ENCODE assay signal across 14 cellular contexts in the genomic region with DNA sequence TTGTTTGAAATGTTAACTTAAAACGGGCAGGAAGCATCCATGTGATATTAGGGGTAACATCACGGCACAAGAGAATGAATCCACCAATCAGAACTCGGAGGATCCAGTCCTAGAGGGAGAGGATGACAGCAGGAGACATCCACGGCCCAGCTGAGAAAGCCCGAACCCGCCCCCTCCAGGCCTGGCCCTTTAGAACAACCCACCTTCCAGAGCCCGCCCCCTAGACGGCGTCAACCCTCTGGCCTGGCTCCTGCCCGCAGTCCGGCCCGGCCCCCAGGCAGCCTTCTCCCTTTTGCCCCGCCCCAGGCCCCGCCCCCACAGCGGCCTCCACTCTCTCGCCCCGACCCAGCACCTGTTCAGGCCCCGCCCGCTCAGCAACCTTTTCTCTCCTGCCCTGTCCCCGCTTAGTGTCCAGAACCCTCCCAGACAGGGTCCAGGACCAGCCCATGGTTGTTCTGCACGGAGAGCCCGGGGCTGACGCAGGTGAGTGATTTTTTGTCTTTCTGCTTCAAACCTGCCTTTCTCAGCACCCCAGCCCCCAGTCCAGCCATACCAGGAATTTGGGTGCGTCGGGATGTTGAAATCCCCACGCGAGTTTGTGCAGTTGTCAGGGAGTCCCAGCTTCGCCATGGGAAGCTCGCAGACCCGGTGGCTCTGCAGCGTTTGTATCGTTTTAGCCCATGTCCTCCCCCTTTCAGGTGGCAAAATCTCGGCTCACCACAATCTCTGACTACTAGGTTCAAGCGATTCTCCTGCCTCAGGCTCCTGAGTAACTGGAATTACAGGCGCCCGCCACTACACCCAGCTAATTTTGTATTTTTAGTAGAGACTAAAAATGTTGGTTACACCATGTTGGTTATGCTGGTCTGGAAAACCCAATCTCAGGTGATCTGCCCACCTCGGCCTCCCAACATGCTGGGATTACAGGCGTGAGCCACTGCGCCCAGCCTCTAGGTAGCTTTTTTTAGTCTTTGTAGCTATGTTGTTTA. TPM values are rescaled to one million over a fixed set of nuclear protein-coding genes. Genes with fewer than 3 reads are reported as not detected.
A peak's percentile ranks its signal among the peaks of the same experiment; 100 is the strongest.
DNase-seq lines count a peak whose midpoint lies in the region; ATAC-seq and TF ChIP-seq lines count a peak whose summit lies in the region.
"Had no signal": no experiment of that assay in that cellular context is flagged by ENCODE, and none has a peak within 500 bp of the region (broad histone marks: within the 10 kb centered on the region; RNA-seq: fewer than 3 reads in every experiment).

No MANE protein-coding gene starts in this region.

- H2AFZ ChIP-seq in PC-3 (ENCODE audit: low read length) (peak overlapping the region; percentile 73), neuronal stem cell (ENCODE audit: low read length) (no peak overlapping the region)

- TF ChIP-seq CTCF in PC-3 (conservative IDR thresholded peaks at IDR 0.05; ENCODE audit: low read depth, low read length) = no peak

- H3K9me2 ChIP-seq in PC-3 (replicated peaks; ENCODE audit: low read length) = no peaks in the 10 kb centered on the region

- no peak overlapping the region for H2BK120ac ChIP-seq in neuronal stem cell (ENCODE audit: low read depth, low read length)

- no CpG with 5 or more reads among the region's 39 CpGs for WGBS in neuronal stem cell (ENCODE audit: extremely low coverage in 2 of 2, insufficient read length in 2 of 2, insufficient replicate concordance in 1 of 2), 2 donors

- H4K91ac ChIP-seq in neuronal stem cell (ENCODE audit: low read depth, low read length, poor library complexity) = no peak overlapping the region

- H2BK12ac ChIP-seq in neuronal stem cell (ENCODE audit: low read length) = no peak overlapping the region

- H3K4me3 ChIP-seq in PC-3 (ENCODE audit: low read length) (peak overlapping the region; percentile 57), neuronal stem cell (ENCODE audit: low read length in 2 of 2) (no peak overlapping the region)

- H3K14ac ChIP-seq in neuronal stem cell (ENCODE audit: low read length) = peak overlapping the region; percentile 38

- H2AK5ac ChIP-seq in neuronal stem cell (ENCODE audit: low read depth, low read length) = no peak overlapping the region

- peak; percentile 13 for DNase-seq in GM03348 (ENCODE audit: low spot score)
- DNase-seq in PC-3 = peak; percentile 77
- DNase-seq in left cardiac atrium = peak; percentile 85
- DNase-seq in neuronal stem cell (ENCODE audit: low spot score) = no peak
- DNase-seq in activated effector memory CD4-positive, alpha-beta T cell treated with Interleukin-2 at 50 U/mL for 16 hours = no peak
- DNase-seq in stimulated activated CD4-positive, alpha-beta T cell treated with anti-CD3 and anti-CD28 coated beads, Interleukin-2, amount 100 ng/mL, for 48 hours = no peak
- DNase-seq in activated CD4-positive, alpha-beta memory T cell treated with anti-CD3 and anti-CD28 coated beads for 36 hours = no peak
- DNase-seq: activated T-cell treated with anti-CD3 and anti-CD28 coated beads, Interleukin-2, amount 50 U/mL, for 48 hours; CD8-positive, alpha-beta T cell; kidney glomerular epithelial cell; NCI-H524 treated with DMSO at 0.1 percent for 48 hours had no signal

- H2BK5ac ChIP-seq in neuronal stem cell (ENCODE audit: low read length) = no peak overlapping the region

- H2BK15ac ChIP-seq in neuronal stem cell (ENCODE audit: low read length) = no peak overlapping the region

- H3K23ac ChIP-seq in neuronal stem cell (ENCODE audit: low read depth, low read length, poor library complexity) = no peak overlapping the region

- ATAC-seq in PC-3 (peak; percentile 73), left cardiac atrium (peak; percentile 4 to 64), GM21723 (IDR thresholded peaks at IDR 0.05; ENCODE audit: unreplicated experiment) (no peak)
- ATAC-seq: CD8-positive, alpha-beta T cell had no signal

- CTCF ChIA-PET in PC-3 (lab: Charles Lee) = no interaction called here
- CTCF ChIA-PET in activated CD4-positive, alpha-beta memory T cell treated with anti-CD3 and anti-CD28 coated beads for 36 hours (lab: Charles Lee) = no interaction called here

- peak overlapping the region; percentile 86 for H3K27ac ChIP-seq in PC-3 (ENCODE audit: low read length)
- no peak overlapping the region for H3K27ac ChIP-seq in neuronal stem cell (replicated peaks; ENCODE audit: low read length)

- peaks cover 26% of the 10 kb centered on the region for H3K36me3 Mint-ChIP-seq in activated CD4-positive, alpha-beta memory T cell treated with anti-CD3 and anti-CD28 coated beads for 36 hours

- H3K27me3 ChIP-seq in PC-3 (ENCODE audit: low read length) (no peaks in the 10 kb centered on the region), neuronal stem cell (ENCODE audit: control insufficient read depth in 3 of 3, insufficient read depth in 3 of 3, low read depth in 1 of 3, low read length in 3 of 3) (no peaks in the 10 kb centered on the region)

- H3K4me1 ChIP-seq in PC-3 (ENCODE audit: insufficient read depth, low read length) (peaks cover 32% of the 10 kb centered on the region), neuronal stem cell (ENCODE audit: control insufficient read depth in 2 of 2, insufficient read depth in 1 of 2, low read depth in 1 of 2, low read length in 2 of 2) (peaks cover 3% of the 10 kb centered on the region in 2 donors)

- H3K18ac ChIP-seq in neuronal stem cell (ENCODE audit: low read length) = no peak overlapping the region

- no peak overlapping the region for H3K4me3 Mint-ChIP-seq in activated CD4-positive, alpha-beta memory T cell treated with anti-CD3 and anti-CD28 coated beads for 36 hours
- H3K4me3 Mint-ChIP-seq: CD8-positive, alpha-beta T cell; dendritic cell treated with granulocyte-macrophage colony-stimulating factor and Interleukin-4, amounts not matched to agents 40 ng/mL and 50 ng/mL, for 4 days; T-helper 1 cell treated with Interleukin-12 subunit alpha and Interleukin-12 subunit beta and Interleukin-4 antibody, amounts not matched to agents 30 μg/mL and 1 μg/mL, for 36 hours had no signal

- peak overlapping the region; percentile 65 for H3K4me2 ChIP-seq in PC-3 (ENCODE audit: low read length)
- H3K4me2 ChIP-seq in neuronal stem cell (ENCODE audit: insufficient read depth, low read length, poor library complexity, severe bottlenecking) = no peak overlapping the region

- intact Hi-C loops in PC-3 (cut with micrococcal nuclease) = loop anchor here (5.0 kb wide), 1 partner anchor 46 kb away; no protein-coding TSS in a partner anchor
- intact Hi-C loops in left cardiac atrium (cut with DNase I) = loop anchor here in 1 of 2 donors (10.0 kb wide), 1 partner anchor 92 kb away; a partner anchor contains a TSS
- intact Hi-C loops in activated CD4-positive, alpha-beta memory T cell treated with anti-CD3 and anti-CD28 coated beads for 36 hours (cut with micrococcal nuclease) = no loop called here

- no peaks in the 10 kb centered on the region for H3F3A ChIP-seq in PC-3 (ENCODE audit: low read length, unreplicated experiment)

- H3K79me1 ChIP-seq in neuronal stem cell (ENCODE audit: low read depth, low read length) = no peaks in the 10 kb centered on the region

- peaks cover 56% of the 10 kb centered on the region for H3K9me3 Mint-ChIP-seq in activated CD4-positive, alpha-beta memory T cell treated with anti-CD3 and anti-CD28 coated beads for 36 hours

- H4K8ac ChIP-seq in neuronal stem cell (ENCODE audit: low read depth, low read length) = no peak overlapping the region

- POLR2A ChIA-PET in PC-3 (lab: Charles Lee; ENCODE audit: unreplicated experiment) = interaction anchor here (0.6 to 0.7 kb wide), 2 partner anchors 16 to 50 kb away, joined by 3 to 5 read pairs; no protein-coding TSS in a partner anchor
- POLR2A ChIA-PET in activated CD4-positive, alpha-beta memory T cell treated with anti-CD3 and anti-CD28 coated beads for 36 hours (lab: Charles Lee) = no interaction called here

- no TSS peak for BruUV-seq in PC-3 (replicated peaks; lab: Mats Ljungman, UMichigan)

- H4K20me1 ChIP-seq in PC-3 (ENCODE audit: low read length) = no peaks in the 10 kb centered on the region

- peaks cover 6% of the 10 kb centered on the region for H3K4me1 Mint-ChIP-seq in activated CD4-positive, alpha-beta memory T cell treated with anti-CD3 and anti-CD28 coated beads for 36 hours (ENCODE audit: low read depth)

- H3K9ac ChIP-seq in PC-3 (ENCODE audit: low read length) (no peak overlapping the region), neuronal stem cell (ENCODE audit: low read depth, low read length, poor library complexity) (no peak overlapping the region)

- peaks cover 8% of the 10 kb centered on the region; the same call in 1 of the 2 replicates for H3K79me2 ChIP-seq in PC-3 (ENCODE audit: low read length)

- peaks cover 31% of the 10 kb centered on the region for H3K36me3 ChIP-seq in PC-3 (ENCODE audit: low read depth, low read length)
- peaks cover 18 to 36% of the 10 kb centered on the region in 2 donors for H3K36me3 ChIP-seq in neuronal stem cell (replicated peaks in 1 of 2; ENCODE audit: control insufficient read depth in 2 of 2, insufficient read depth in 2 of 2, low read length in 2 of 2)

- H3K27ac Mint-ChIP-seq in activated CD4-positive, alpha-beta memory T cell treated with anti-CD3 and anti-CD28 coated beads for 36 hours = no peak overlapping the region
- H3K27ac Mint-ChIP-seq: CD8-positive, alpha-beta T cell; dendritic cell treated with granulocyte-macrophage colony-stimulating factor and Interleukin-4, amounts not matched to agents 40 ng/mL and 50 ng/mL, for 4 days; T-helper 1 cell treated with Interleukin-12 subunit alpha and Interleukin-12 subunit beta and Interleukin-4 antibody, amounts not matched to agents 30 μg/mL and 1 μg/mL, for 36 hours had no signal

- H3K27me3 Mint-ChIP-seq in activated CD4-positive, alpha-beta memory T cell treated with anti-CD3 and anti-CD28 coated beads for 36 hours = no peaks in the 10 kb centered on the region

- H3K4ac ChIP-seq in neuronal stem cell (ENCODE audit: low read length) = no peak overlapping the region

- H3K9me3 ChIP-seq in PC-3 (ENCODE audit: low read length) (peaks cover 30% of the 10 kb centered on the region), neuronal stem cell (replicated peaks in 1 of 2; ENCODE audit: control insufficient read depth in 2 of 2, insufficient read depth in 1 of 2, low read depth in 1 of 2, low read length in 2 of 2) (peaks cover 25 to 50% of the 10 kb centered on the region in 2 donors)

RNA-seq across cellular contexts. Expression of a gene that starts 16.1 kb away (rescaled TPM):
- total RNA-seq in PC-3 (2014; rRNA removed) = 7.6 and 10.2 TPM in 2 replicates
- total RNA-seq in left cardiac atrium = 1 to 10 TPM; 3.8 to 5.1 TPM
- polyA plus RNA-seq in neuronal stem cell (2013, experiment 1 of 2) = 9.4 TPM
- 9.5 TPM for polyA plus RNA-seq in neuronal stem cell (2013, experiment 2 of 2)
- total RNA-seq in activated CD4-positive, alpha-beta memory T cell treated with anti-CD3 and anti-CD28 coated beads for 36 hours = 10 to 100 TPM; 11.0 to 11.4 TPM

RNA-seq across cellular contexts. Expression of a gene that starts 23.4 kb away (rescaled TPM):
- total RNA-seq in PC-3 (2014; rRNA removed) = 5.2 and 5.4 TPM in 2 replicates
- 1 to 10 TPM; 1.7 to 1.9 TPM for total RNA-seq in left cardiac atrium
- 3.2 TPM for polyA plus RNA-seq in neuronal stem cell (2013, experiment 1 of 2)
- 3.3 TPM for polyA plus RNA-seq in neuronal stem cell (2013, experiment 2 of 2)
- total RNA-seq in activated CD4-positive, alpha-beta memory T cell treated with anti-CD3 and anti-CD28 coated beads for 36 hours = 1 to 10 TPM; 5.0 to 6.3 TPM

RNA-seq across cellular contexts. Expression of a gene that starts 49.2 kb away (rescaled TPM):
- total RNA-seq in PC-3 (2014; rRNA removed) = 7.7 and 10.6 TPM in 2 replicates
- 10 to 100 TPM; 10.7 to 12.9 TPM for total RNA-seq in left cardiac atrium
- polyA plus RNA-seq in neuronal stem cell (2013, experiment 1 of 2) = 8.9 TPM
- polyA plus RNA-seq in neuronal stem cell (2013, experiment 2 of 2) = 11.3 TPM
- total RNA-seq in activated CD4-positive, alpha-beta memory T cell treated with anti-CD3 and anti-CD28 coated beads for 36 hours = 1 to 10 TPM; 5.4 to 7.0 TPM

Comparison
In these comparisons a context has a peak if more than half of its experiments do, and no peak if none do; other contexts are left out.
1. DNase-seq: peak in GM03348 (single experiment), PC-3 (single experiment) and left cardiac atrium (single experiment); none in neuronal stem cell (single experiment), activated effector memory CD4-positive, alpha-beta T cell treated with Interleukin-2 at 50 U/mL for 16 hours (single experiment), stimulated activated CD4-positive, alpha-beta T cell treated with anti-CD3 and anti-CD28 coated beads, Interleukin-2, amount 100 ng/mL, for 48 hours (0 of 2) and activated CD4-positive, alpha-beta memory T cell treated with anti-CD3 and anti-CD28 coated beads for 36 hours (single experiment).